1 cellular context compared by ENCODE assay signal in genomic region chr7:30899066-30899465, GRCh38.
TF ChIP-seq lines count a peak whose summit lies in the region.

No MANE protein-coding gene starts in this region.

TF ChIP-seq in IMR-90, 13 proteins besides CTCF, POLR2A, EP300 and RAD21 (continued from another document):
- no peak for TF ChIP-seq MXI1 (IDR thresholded peaks at IDR 0.05; ENCODE audit: borderline replicate concordance, low read depth, low read length)
- no peak for TF ChIP-seq MAZ (IDR thresholded peaks at IDR 0.05; ENCODE audit: borderline replicate concordance, low read depth, low read length)
- no peak for TF ChIP-seq USF2 (IDR thresholded peaks at IDR 0.05; ENCODE audit: low read depth, low read length)
- TF ChIP-seq RCOR1 (IDR thresholded peaks at IDR 0.05; ENCODE audit: insufficient replicate concordance, low read length), result no peak
- no peak for TF ChIP-seq BHLHE40 (IDR thresholded peaks at IDR 0.05; ENCODE audit: low read depth, low read length)
